8 cellular contexts compared by ENCODE assay signal in genomic region chr7:39952378-39952777, GRCh38. TPM values are rescaled to one million over a fixed set of nuclear protein-coding genes. Genes with fewer than 3 reads are reported as not detected.
DNase-seq lines count a peak whose midpoint lies in the region; ATAC-seq, FAIRE-seq and TF ChIP-seq lines count a peak whose summit lies in the region.

No MANE protein-coding gene starts in this region.

- no peak for TF ChIP-seq POLR2A in HepG2 (IDR thresholded peaks at IDR 0.05; ENCODE audit: insufficient read depth in 1 of 2, low read depth in 2 of 2, low read length in 2 of 2)

- FAIRE-seq in HepG2 (lab: Jason Lieb, UNC), result no peak

- TF ChIP-seq EP300 in HepG2 (IDR thresholded peaks at IDR 0.05; ENCODE audit: low read depth in 2 of 2, low read length in 2 of 2) (no peak), HepG2 (CRISPR knock-in tag; IDR thresholded peaks at IDR 0.05; ENCODE audit: borderline replicate concordance) (no peak)

- in situ Hi-C loops in HepG2 (cut with HindIII; ENCODE audit: extremely low pct_ligation_motif_present, low pct_unique_long_range_greater_than_20kb), result loop anchor here (5.0 kb wide), 1 partner anchor 100 kb away; no protein-coding TSS in a partner anchor

- POLR2A ChIA-PET in AG04450 (lab: Yijun Ruan, JAX) (interaction anchor here (1.2 kb wide), 1 partner anchor 100 kb away, joined by 3 read pairs; no protein-coding TSS in a partner anchor), HepG2 (lab: Yijun Ruan, JAX) (interaction anchor here (2.1 kb wide), 1 partner anchor 182 kb away, joined by 4 read pairs; the partner anchor contains the start of gene SUGCT)

- H3K9me3 ChIP-seq in AG04450 (ENCODE audit: control insufficient read depth, insufficient read depth, low read length) (no peaks in the 10 kb centered on the region; the same call in 1 of the 2 replicates), HUES48 (ENCODE audit: control insufficient read depth, insufficient read depth, low read length) (no peaks in the 10 kb centered on the region), adipocyte (ENCODE audit: control insufficient read depth, low read length) (no peaks in the 10 kb centered on the region), HepG2 (ENCODE audit: low read length) (no peaks in the 10 kb centered on the region)

- peak overlapping the region; percentile 89 for H3K4me3 ChIP-seq in AG04450 (ENCODE audit: low read depth, low read length)
- H3K4me3 ChIP-seq in HUES48 (ENCODE audit: low read depth, low read length), result peak overlapping the region; percentile 88
- H3K4me3 ChIP-seq in adipocyte (ENCODE audit: low read length), result peak overlapping the region; percentile 97
- peak overlapping the region; percentile 86 to 100 (median 98) for H3K4me3 ChIP-seq in HepG2 (replicated peaks in 1 of 3; ENCODE audit: insufficient read depth in 1 of 3, low read depth in 2 of 3, low read length in 3 of 3)

- CTCF ChIA-PET in AG04450 (lab: Charles Lee), result interaction anchor here (0.6 to 5.4 kb wide), 2 partner anchors 100 to 116 kb away, joined by 3 to 43 read pairs; no protein-coding TSS in a partner anchor
- CTCF ChIA-PET in HepG2 (lab: Yijun Ruan, JAX; ENCODE audit: low intra/inter-chr PET ratio, low total read pairs), result interaction anchor here (2.2 kb wide), 1 partner anchor 100 kb away, joined by 10 read pairs; no protein-coding TSS in a partner anchor

- H3K9ac ChIP-seq in HUES48 (ENCODE audit: low read depth, low read length) (peak overlapping the region; percentile 75; the same call in 1 of the 2 replicates), adipocyte (ENCODE audit: low read length) (peak overlapping the region; percentile 99), HepG2 (ENCODE audit: insufficient read depth, low read depth, low read length) (peak overlapping the region; percentile 99)

- H3K27ac ChIP-seq in AG04450 (ENCODE audit: low read depth, low read length) (no peak overlapping the region), HUES48 (ENCODE audit: low read depth, low read length) (no peak overlapping the region), HepG2 (ENCODE audit: extremely low read length, insufficient read depth, low read length) (peak overlapping the region; percentile 100)

- H3K4me1 ChIP-seq in HUES48 (ENCODE audit: control insufficient read depth, insufficient read depth, low read length) (peaks cover 16% of the 10 kb centered on the region), adipocyte (ENCODE audit: control insufficient read depth, insufficient read depth, low read length) (peaks cover 33% of the 10 kb centered on the region), HepG2 (ENCODE audit: insufficient read depth, low read length) (peaks cover 39% of the 10 kb centered on the region)

- peaks cover 56% of the 10 kb centered on the region for H4K20me1 ChIP-seq in HepG2 (ENCODE audit: insufficient read depth, low read length)

- intact Hi-C loops in HepG2 (cut with micrococcal nuclease; ENCODE audit: unreplicated experiment), result loop anchor here (5.0 kb wide), 1 partner anchor 50 kb away; no protein-coding TSS in a partner anchor

- TF ChIP-seq RAD21 in HepG2 (CRISPR knock-in tag; IDR thresholded peaks at IDR 0.05), result no peak

- H3K36me3 ChIP-seq in HUES48 (ENCODE audit: control insufficient read depth, insufficient read depth, low read length) (no peaks in the 10 kb centered on the region), adipocyte (ENCODE audit: control insufficient read depth, insufficient read depth, low read length, severe bottlenecking) (no peaks in the 10 kb centered on the region), HepG2 (replicated peaks in 1 of 2; ENCODE audit: control insufficient read depth in 1 of 2, insufficient read depth in 2 of 2, low read length in 2 of 2) (no peaks in the 10 kb centered on the region; a peak in 1 of 5 replicates)

- H3K27me3 ChIP-seq in AG04450 (ENCODE audit: control insufficient read depth, insufficient read depth, low read length) (no peaks in the 10 kb centered on the region), HUES48 (ENCODE audit: control insufficient read depth, insufficient read depth, low read length) (no peaks in the 10 kb centered on the region), adipocyte (replicated peaks; ENCODE audit: control insufficient read depth, insufficient read depth, low read length) (no peaks in the 10 kb centered on the region), HepG2 (ENCODE audit: control insufficient read depth in 1 of 2, insufficient read depth in 2 of 2, low read length in 2 of 2) (no peaks in the 10 kb centered on the region; a peak in 1 of 5 replicates)

- TF ChIP-seq CTCF in AG04450 (IDR thresholded peaks at IDR 0.05; ENCODE audit: low read depth, low read length) (no peak), HepG2 (CRISPR knock-in tag; IDR thresholded peaks at IDR 0.05) (no peak)

- WGBS in HepG2 (ENCODE audit: low lambda C conversion rate), result 3% methylated on average over 2 of the region's 2 CpGs

- H3K79me2 ChIP-seq in HepG2 (ENCODE audit: insufficient read depth, low read length), result peaks cover 63% of the 10 kb centered on the region

- no TSS peak for BruUV-seq in HepG2 (replicated peaks; lab: Mats Ljungman, UMichigan)

- peak overlapping the region; percentile 88 for H3K4me2 ChIP-seq in HepG2 (ENCODE audit: low read depth, low read length)

- DNase-seq in AG04450 (ENCODE audit: low read depth, low spot score) (no peak), adipocyte (ENCODE audit: low read depth) (peak; percentile 74), HepG2 (ENCODE audit: low spot score) (no peak), inferior parietal cortex (ENCODE audit: extremely low spot score) (no peak), NCI-H774 (lab: John Stamatoyannopoulos, UW) (no peak)
- no peak for DNase-seq in activated CD4-positive, CD25-positive, alpha-beta regulatory T cell treated with anti-CD3 and anti-CD28 coated beads, Interleukin-2, amount 50 U/mL, for 72 hours

- ATAC-seq in HepG2 (no peak), HG02852 (IDR thresholded peaks at IDR 0.05; ENCODE audit: unreplicated experiment) (no peak)

- H2AFZ ChIP-seq in HepG2 (ENCODE audit: low read length), result no peak overlapping the region

TF ChIP-seq in HepG2, 621 proteins besides CTCF, POLR2A, EP300 and RAD21 (continues in another document):
- TF ChIP-seq ZNF235 (CRISPR knock-in tag; IDR thresholded peaks at IDR 0.05; ENCODE audit: borderline replicate concordance) (no peak), ZEB1 (IDR thresholded peaks at IDR 0.05; ENCODE audit: insufficient replicate concordance, low read depth) (no peak), ZMYM3 (CRISPR knock-in tag; IDR thresholded peaks at IDR 0.05) (no peak), ZNF678 (CRISPR knock-in tag; IDR thresholded peaks at IDR 0.05) (no peak), FOXA1 (IDR thresholded peaks at IDR 0.05) (no peak), FOXA1 (CRISPR knock-in tag; IDR thresholded peaks at IDR 0.05) (no peak), NCOR1 (IDR thresholded peaks at IDR 0.05; ENCODE audit: borderline replicate concordance, low read length) (no peak), TRIM22 (IDR thresholded peaks at IDR 0.05) (no peak), ATF3 (CRISPR knock-in tag; IDR thresholded peaks at IDR 0.05) (no peak), ZNF263 (CRISPR knock-in tag; IDR thresholded peaks at IDR 0.05) (no peak), BRD4 (CRISPR knock-in tag; IDR thresholded peaks at IDR 0.05) (no peak), NR3C1 (CRISPR knock-in tag; IDR thresholded peaks at IDR 0.05) (no peak), ZNF180 (CRISPR knock-in tag; IDR thresholded peaks at IDR 0.05; ENCODE audit: borderline replicate concordance, low read depth) (no peak), JUND (CRISPR knock-in tag; IDR thresholded peaks at IDR 0.05) (no peak), NRL (CRISPR knock-in tag; IDR thresholded peaks at IDR 0.05; ENCODE audit: borderline replicate concordance) (no peak)

RNA-seq across cellular contexts. Expression of gene CDK13, which starts 2.3 kb away (rescaled TPM):
- polyA plus RNA-seq in AG04450 (2011; rRNA removed) (34.1 and 44.2 TPM in 2 replicates), HepG2 (2011; rRNA removed) (20.7 and 21.0 TPM in 2 replicates)
- polyA minus RNA-seq in AG04450 (2011; rRNA and poly(A)+ RNA removed), result 54.3 and 73.0 TPM in 2 replicates
- 35.0 and 40.9 TPM in 2 replicates for total RNA-seq in HepG2 (2016; rRNA removed; fragmentation: Illumina TruSeq; extraction: Trizol)
- total RNA-seq in HepG2 (2016; cell fraction: cytosol; rRNA removed; fragmentation: Illumina TruSeq; extraction: Trizol; ENCODE audit: low read depth), result 185 and 197 TPM in 2 replicates
- total RNA-seq in HepG2 (2016; cell fraction: insoluble cytoplasmic fraction; rRNA removed; fragmentation: Illumina TruSeq; extraction: Trizol), result 31.5 and 38.9 TPM in 2 replicates
- total RNA-seq in HepG2 (2016; cell fraction: membrane; rRNA removed; fragmentation: Illumina TruSeq; extraction: Trizol), result 96.5 and 112 TPM in 2 replicates
- 61.2 and 62.8 TPM in 2 replicates for total RNA-seq in HepG2 (2016; cell fraction: nucleus; rRNA removed; fragmentation: Illumina TruSeq; extraction: Trizol)
- polyA plus RNA-seq in HepG2 (2011; cell fraction: cytosol; rRNA removed), result 10.2 and 14.3 TPM in 2 replicates
- 27.6 and 31.2 TPM in 2 replicates for polyA plus RNA-seq in HepG2 (2011; cell fraction: nucleus; rRNA removed)
- 19.2 and 19.7 TPM in 2 replicates for polyA plus RNA-seq in HepG2 (2012)
- polyA plus RNA-seq in HepG2 (2016; cell fraction: cytosol; fragmentation: Illumina TruSeq; extraction: Trizol; ENCODE audit: low read depth), result 0.78 and 1.0 TPM in 2 replicates
- polyA plus RNA-seq in HepG2 (2016; cell fraction: insoluble cytoplasmic fraction; fragmentation: Illumina TruSeq; extraction: Trizol; ENCODE audit: low read depth), result 27.4 and 28.3 TPM in 2 replicates
- 2.9 and 3.7 TPM in 2 replicates for polyA plus RNA-seq in HepG2 (2016; cell fraction: membrane; fragmentation: Illumina TruSeq; extraction: Trizol; ENCODE audit: low read depth)
- polyA plus RNA-seq in HepG2 (2016; cell fraction: nucleus; fragmentation: Illumina TruSeq; extraction: Trizol; ENCODE audit: insufficient read depth, low read depth), result 48.0 and 54.1 TPM in 2 replicates
- 30.6 and 45.8 TPM in 2 replicates for polyA minus RNA-seq in HepG2 (2011; rRNA and poly(A)+ RNA removed; ENCODE audit: low replicate concordance)
- 21.5 and 22.7 TPM in 2 replicates for polyA minus RNA-seq in HepG2 (2011; cell fraction: cytosol; rRNA and poly(A)+ RNA removed)
- 124 and 129 TPM in 2 replicates for polyA minus RNA-seq in HepG2 (2011; cell fraction: nucleus; rRNA and poly(A)+ RNA removed)
